In the genomic region with DNA sequence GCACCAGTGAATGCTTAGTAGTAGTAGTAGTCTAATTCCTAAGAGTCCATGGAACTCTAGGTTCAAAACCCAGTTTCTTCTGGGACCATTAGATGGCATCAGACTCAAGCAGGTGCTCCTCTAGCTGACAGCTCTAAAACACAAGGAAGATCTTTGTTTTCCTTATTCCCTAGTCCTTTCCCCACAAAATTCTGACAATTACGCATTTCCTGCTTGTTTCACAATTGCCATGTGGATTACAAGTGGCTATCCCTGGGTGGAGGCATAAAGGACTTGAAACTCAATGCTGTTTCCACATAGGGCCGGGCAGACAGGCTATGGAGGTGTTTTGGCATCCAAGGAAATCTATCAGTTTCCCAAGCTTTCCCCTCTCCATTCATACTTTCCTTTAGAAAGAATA, we compare ENCODE assay signal across 9 cellular contexts. TPM values are rescaled to one million over a fixed set of nuclear protein-coding genes. Genes with fewer than 3 reads are reported as not detected.
A peak's percentile ranks its signal among the peaks of the same experiment; 100 is the strongest.
DNase-seq lines count a peak whose midpoint lies in the region; ATAC-seq and TF ChIP-seq lines count a peak whose summit lies in the region.
"Had no signal": no experiment of that assay in that cellular context is flagged by ENCODE, and none has a peak within 500 bp of the region (broad histone marks: within the 10 kb centered on the region; RNA-seq: fewer than 3 reads in every experiment).

No MANE protein-coding gene starts in this region.

- ATAC-seq in stimulated activated naive B cell treated with anti-CD40 and anti-IgM and Interleukin-4, amounts not matched to agents 10 μg/mL and 1 μg/mL and 100 μg/mL, for 72 hours (replicated peaks) = no peak
- ATAC-seq in GM18505 (IDR thresholded peaks at IDR 0.05; ENCODE audit: unreplicated experiment) = no peak

- H3K4me3 ChIP-seq in GM06990 (replicated peaks; ENCODE audit: low read depth, low read length) (no peak overlapping the region), suprapubic skin (no peak overlapping the region)

- H3K4me1 Mint-ChIP-seq in stimulated activated naive B cell treated with anti-CD40 and anti-IgM and Interleukin-4, amounts not matched to agents 10 μg/mL and 1 μg/mL and 100 μg/mL, for 72 hours = peaks cover 34 to 45% of the 10 kb centered on the region in 2 donors

- no peak overlapping the region for H3K27ac Mint-ChIP-seq in stimulated activated naive B cell treated with anti-CD40 and anti-IgM and Interleukin-4, amounts not matched to agents 10 μg/mL and 1 μg/mL and 100 μg/mL, for 72 hours

- DNase-seq in GM06990 (ENCODE audit: extremely low read depth, insufficient read length) (no peak), OCI-M1 (lab: John Stamatoyannopoulos, UW) (peak; percentile 53), fibroblast of peridontal ligament (ENCODE audit: extremely low read depth) (peak; percentile 68), putamen (ENCODE audit: low spot score) (peak; percentile 19), amniotic stem cell (lab: John Stamatoyannopoulos, UW) (no peak), suprapubic skin (ENCODE audit: low spot score in 2 of 2) (no peak)
- DNase-seq in stimulated activated naive B cell treated with anti-CD40 and anti-IgM and Interleukin-4, amounts not matched to agents 10 μg/mL and 1 μg/mL and 100 μg/mL, for 72 hours = no peak

- H3K9me3 Mint-ChIP-seq in stimulated activated naive B cell treated with anti-CD40 and anti-IgM and Interleukin-4, amounts not matched to agents 10 μg/mL and 1 μg/mL and 100 μg/mL, for 72 hours = no peaks in the 10 kb centered on the region
- H3K9me3 Mint-ChIP-seq: IgD-negative memory B cell had no signal

- WGBS in suprapubic skin = 29% methylated on average over 2 of the region's 2 CpGs

- no peak overlapping the region for H3K4me3 Mint-ChIP-seq in stimulated activated naive B cell treated with anti-CD40 and anti-IgM and Interleukin-4, amounts not matched to agents 10 μg/mL and 1 μg/mL and 100 μg/mL, for 72 hours
- H3K4me3 Mint-ChIP-seq: IgD-negative memory B cell had no signal

- no peaks in the 10 kb centered on the region for H3K27me3 Mint-ChIP-seq in stimulated activated naive B cell treated with anti-CD40 and anti-IgM and Interleukin-4, amounts not matched to agents 10 μg/mL and 1 μg/mL and 100 μg/mL, for 72 hours
- H3K27me3 Mint-ChIP-seq: IgD-negative memory B cell had no signal

- no peak for TF ChIP-seq POLR2A in suprapubic skin (IDR thresholded peaks at IDR 0.05)
- TF ChIP-seq POLR2A in GM18505 (IDR thresholded peaks at IDR 0.05; ENCODE audit: borderline replicate concordance, extremely low read depth, insufficient read depth, insufficient read length) = no peak

- H3K36me3 ChIP-seq in GM06990 (ENCODE audit: control insufficient read depth, insufficient read depth, low read length) (peaks cover 26% of the 10 kb centered on the region), suprapubic skin (peaks cover 25% of the 10 kb centered on the region)

- H3K9me3 ChIP-seq in suprapubic skin = no peaks in the 10 kb centered on the region

- no peak overlapping the region for H3K27ac ChIP-seq in suprapubic skin

- TF ChIP-seq EP300 in suprapubic skin (IDR thresholded peaks at IDR 0.05) = no peak

- H3K27me3 ChIP-seq in GM06990 (replicated peaks; ENCODE audit: control insufficient read depth, insufficient read depth, low read length) (no peaks in the 10 kb centered on the region), suprapubic skin (no peaks in the 10 kb centered on the region)

- peaks cover 24 to 38% of the 10 kb centered on the region in 2 donors for H3K36me3 Mint-ChIP-seq in stimulated activated naive B cell treated with anti-CD40 and anti-IgM and Interleukin-4, amounts not matched to agents 10 μg/mL and 1 μg/mL and 100 μg/mL, for 72 hours
- H3K36me3 Mint-ChIP-seq: IgD-negative memory B cell had no signal

- peaks cover 13% of the 10 kb centered on the region for H3K4me1 ChIP-seq in suprapubic skin

- TF ChIP-seq CTCF in GM06990 (IDR thresholded peaks at IDR 0.05; ENCODE audit: insufficient read depth, low read length, poor library complexity, severe bottlenecking) (peak; percentile 32), suprapubic skin (IDR thresholded peaks at IDR 0.05) (peak in 1 of 2 donors; percentile 4)

RNA-seq across cellular contexts. Expression of a gene that starts 9.2 kb away (rescaled TPM):
- total RNA-seq in suprapubic skin = 1 to 10 TPM; 1.6 to 5.1 (median 2.7) TPM

RNA-seq across cellular contexts. Expression of a gene that starts 12.6 kb away (rescaled TPM):
- total RNA-seq in suprapubic skin = 10 to 100 TPM; 17.7 to 20.8 (median 20.1) TPM

RNA-seq across cellular contexts. Expression of a gene that starts 17.9 kb away (rescaled TPM):
- total RNA-seq in suprapubic skin = 10 to 100 TPM; 43.6 to 62.7 (median 49.0) TPM

RNA-seq across cellular contexts. Expression of a gene that starts 27.5 kb away (rescaled TPM):
- total RNA-seq in suprapubic skin = 100 to 1,000 TPM in 2 of 4 donors, 10 to 100 TPM in 2; 90.7 to 126 (median 101) TPM

RNA-seq across cellular contexts. Expression of a gene that starts 28.0 kb away (rescaled TPM):
- 10 to 100 TPM; 12.6 to 35.8 (median 19.1) TPM for total RNA-seq in suprapubic skin

Comparison
In these comparisons a context has a peak if more than half of its experiments do, and no peak if none do; other contexts are left out.
1. DNase-seq: peak in OCI-M1 (single experiment), fibroblast of peridontal ligament (single experiment) and putamen (single experiment); none in GM06990 (single experiment), stimulated activated naive B cell treated with anti-CD40 and anti-IgM and Interleukin-4, amounts not matched to agents 10 μg/mL and 1 μg/mL and 100 μg/mL, for 72 hours (single experiment), amniotic stem cell (single experiment) and suprapubic skin (0 of 2).